Comparison of ENCODE assay signal across 19 cellular contexts in the genomic region with DNA sequence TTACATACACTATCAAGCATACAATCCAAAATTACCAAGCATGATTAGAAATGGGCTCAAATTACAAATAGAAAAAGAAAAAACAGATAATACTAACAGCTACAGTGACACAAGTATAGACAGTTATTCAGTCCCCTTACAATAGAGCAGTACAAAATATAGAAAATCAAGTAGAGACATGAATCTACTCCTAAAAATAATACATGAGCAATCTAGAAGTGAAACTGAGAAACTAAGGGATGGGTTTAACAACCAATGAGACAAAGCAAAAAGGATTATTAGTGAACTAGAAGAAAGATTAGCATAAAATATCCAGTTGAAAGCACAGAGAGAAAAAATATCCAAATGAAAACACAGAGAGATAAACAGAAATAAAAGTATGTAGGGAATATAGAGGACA.
DNase-seq lines count a peak whose midpoint lies in the region; ATAC-seq and FAIRE-seq lines count a peak whose summit lies in the region.
"Had no signal": no experiment of that assay in that cellular context is flagged by ENCODE, and none has a peak within 500 bp of the region (broad histone marks: within the 10 kb centered on the region; RNA-seq: fewer than 3 reads in every experiment).

No MANE protein-coding gene starts in this region.

- no peaks in the 10 kb centered on the region for H3K9me3 Mint-ChIP-seq in activated T-cell treated with anti-CD3 and anti-CD28 coated beads, Interleukin-2, amount 50 U/mL, for 4 hours
- no peaks in the 10 kb centered on the region for H3K9me3 Mint-ChIP-seq in stimulated activated memory B cell treated with anti-CD40 and anti-IgM and Interleukin-4, amounts not matched to agents 10 μg/mL and 1 μg/mL and 100 μg/mL, for 72 hours
- H3K9me3 Mint-ChIP-seq: T-helper 1 cell treated with Interleukin-12 subunit alpha and Interleukin-12 subunit beta and Interleukin-4 antibody, amounts not matched to agents 30 μg/mL and 1 μg/mL, for 36 hours had no signal

- no peaks in the 10 kb centered on the region for H3K4me1 ChIP-seq in small intestine (ENCODE audit: control insufficient read depth in 2 of 2, insufficient read depth in 1 of 2, low read depth in 1 of 2, low read length in 1 of 2)
- H3K4me1 ChIP-seq: BE2C, HAP-1, Peyer's patch had no signal

- peaks cover 19% of the 10 kb centered on the region for H3K27me3 Mint-ChIP-seq in activated T-cell treated with anti-CD3 and anti-CD28 coated beads, Interleukin-2, amount 50 U/mL, for 4 hours (ENCODE audit: low read depth)
- H3K27me3 Mint-ChIP-seq in stimulated activated memory B cell treated with anti-CD40 and anti-IgM and Interleukin-4, amounts not matched to agents 10 μg/mL and 1 μg/mL and 100 μg/mL, for 72 hours: no peaks in the 10 kb centered on the region

- no peaks in the 10 kb centered on the region for H3K4me1 Mint-ChIP-seq in activated T-cell treated with anti-CD3 and anti-CD28 coated beads, Interleukin-2, amount 50 U/mL, for 4 hours (ENCODE audit: low read depth)
- H3K4me1 Mint-ChIP-seq in stimulated activated memory B cell treated with anti-CD40 and anti-IgM and Interleukin-4, amounts not matched to agents 10 μg/mL and 1 μg/mL and 100 μg/mL, for 72 hours: no peaks in the 10 kb centered on the region
- H3K4me1 Mint-ChIP-seq: CD4-positive, alpha-beta memory T cell had no signal

- H3K4me3 Mint-ChIP-seq in activated T-cell treated with anti-CD3 and anti-CD28 coated beads, Interleukin-2, amount 50 U/mL, for 4 hours: no peak overlapping the region
- no peak overlapping the region for H3K4me3 Mint-ChIP-seq in stimulated activated memory B cell treated with anti-CD40 and anti-IgM and Interleukin-4, amounts not matched to agents 10 μg/mL and 1 μg/mL and 100 μg/mL, for 72 hours
- H3K4me3 Mint-ChIP-seq: CD4-positive, alpha-beta memory T cell; T-helper 1 cell treated with Interleukin-12 subunit alpha and Interleukin-12 subunit beta and Interleukin-4 antibody, amounts not matched to agents 30 μg/mL and 1 μg/mL, for 36 hours had no signal

- H3K36me3 Mint-ChIP-seq in activated T-cell treated with anti-CD3 and anti-CD28 coated beads, Interleukin-2, amount 50 U/mL, for 4 hours (ENCODE audit: insufficient read depth): no peaks in the 10 kb centered on the region
- H3K36me3 Mint-ChIP-seq in stimulated activated memory B cell treated with anti-CD40 and anti-IgM and Interleukin-4, amounts not matched to agents 10 μg/mL and 1 μg/mL and 100 μg/mL, for 72 hours: no peaks in the 10 kb centered on the region
- H3K36me3 Mint-ChIP-seq: CD4-positive, alpha-beta memory T cell had no signal

- H3K27ac ChIP-seq in small intestine (ENCODE audit: low read depth in 1 of 2, low read length in 1 of 2): no peak overlapping the region
- H3K27ac ChIP-seq: KMS-11, Peyer's patch had no signal

- DNase-seq in small intestine (no peak), NCI-H1417 (lab: John Stamatoyannopoulos, UW) (no peak)
- no peak for DNase-seq in activated T-cell treated with anti-CD3 and anti-CD28 coated beads, Interleukin-2, amount 50 U/mL, for 4 hours
- DNase-seq: BE2C; CD4-positive, alpha-beta memory T cell; NCI-H1105 treated with DMSO at 0.1 percent for 48 hours; NCI-H2029; NCI-H2171 treated with DMSO at 0.1 percent for 48 hours; NCI-H510A; Peyer's patch; Right ventricle myocardium superior had no signal

- H3K36me3 ChIP-seq in small intestine (ENCODE audit: control insufficient read depth in 2 of 2, insufficient read depth in 2 of 2, low read length in 2 of 2): no peaks in the 10 kb centered on the region
- H3K36me3 ChIP-seq: BE2C, HAP-1, Peyer's patch had no signal

- no peaks in the 10 kb centered on the region for H3K9me3 ChIP-seq in small intestine (ENCODE audit: control insufficient read depth, low read depth)
- H3K9me3 ChIP-seq: BE2C, HAP-1, Peyer's patch had no signal

- H3K27ac Mint-ChIP-seq in stimulated activated memory B cell treated with anti-CD40 and anti-IgM and Interleukin-4, amounts not matched to agents 10 μg/mL and 1 μg/mL and 100 μg/mL, for 72 hours: no peak overlapping the region
- H3K27ac Mint-ChIP-seq: CD4-positive, alpha-beta memory T cell; T-helper 1 cell treated with Interleukin-12 subunit alpha and Interleukin-12 subunit beta and Interleukin-4 antibody, amounts not matched to agents 30 μg/mL and 1 μg/mL, for 36 hours had no signal

- peak; percentile 39 for FAIRE-seq in small intestine (lab: Jason Lieb, UNC)
- FAIRE-seq: HepG2 had no signal

- peak; percentile 47 for ATAC-seq in GM18867 (IDR thresholded peaks at IDR 0.05; ENCODE audit: unreplicated experiment)
- peak; percentile 74 for ATAC-seq in GM21526 (IDR thresholded peaks at IDR 0.05; ENCODE audit: low FRiP score, unreplicated experiment)
- ATAC-seq in HG03469 (IDR thresholded peaks at IDR 0.05; ENCODE audit: unreplicated experiment): peak; percentile 74
- no peak for ATAC-seq in activated T-cell treated with anti-CD3 and anti-CD28 coated beads, Interleukin-2, amount 50 U/mL, for 4 hours
- ATAC-seq in stimulated activated memory B cell treated with anti-CD40 and anti-IgM and Interleukin-4, amounts not matched to agents 10 μg/mL and 1 μg/mL and 100 μg/mL, for 72 hours: no peak
- ATAC-seq: HepG2 had no signal

- no peak overlapping the region for H3K4me3 ChIP-seq in small intestine (ENCODE audit: low read depth in 1 of 2, low read length in 2 of 2)
- H3K4me3 ChIP-seq: HAP-1, Peyer's patch had no signal

- H3K27me3 ChIP-seq in small intestine (ENCODE audit: control insufficient read depth in 2 of 2, insufficient read depth in 2 of 2, low read length in 2 of 2): no peaks in the 10 kb centered on the region
- H3K27me3 ChIP-seq: BE2C, Peyer's patch had no signal

Comparison
In these comparisons a context has a peak if more than half of its experiments do, and no peak if none do; other contexts are left out.
1. ATAC-seq: peak in GM18867 (single experiment), GM21526 (single experiment) and HG03469 (single experiment); none in activated T-cell treated with anti-CD3 and anti-CD28 coated beads, Interleukin-2, amount 50 U/mL, for 4 hours (0 of 2) and stimulated activated memory B cell treated with anti-CD40 and anti-IgM and Interleukin-4, amounts not matched to agents 10 μg/mL and 1 μg/mL and 100 μg/mL, for 72 hours (single experiment).